In the genomic region with DNA sequence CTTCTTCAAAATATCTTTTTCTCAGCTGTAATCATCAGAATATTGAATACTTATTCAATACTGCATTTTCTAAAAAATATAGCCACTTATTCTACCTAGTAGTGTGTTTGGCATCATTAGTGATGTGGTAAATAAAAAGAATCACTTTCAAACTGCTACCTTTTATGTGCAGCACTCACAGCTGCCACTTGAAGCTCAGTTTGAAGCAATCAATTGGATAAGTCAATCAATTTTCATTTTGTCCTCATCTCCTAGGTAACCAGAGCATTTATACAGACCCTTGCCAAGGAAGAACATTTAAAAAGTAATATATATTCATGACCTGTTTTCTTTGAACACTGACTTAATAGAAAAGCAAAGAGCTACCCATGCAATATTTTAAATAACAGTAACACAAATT, we compare ENCODE assay signal across 17 cellular contexts.
"Had no signal": no experiment of that assay in that cellular context is flagged by ENCODE, and none has a peak within 500 bp of the region (broad histone marks: within the 10 kb centered on the region; RNA-seq: fewer than 3 reads in every experiment).

No MANE protein-coding gene starts in this region.

- ATAC-seq: activated CD4-positive, alpha-beta T cell treated with anti-CD3 and anti-CD28 coated beads for 36 hours; activated T-cell treated with anti-CD3 and anti-CD28 coated beads, Interleukin-2, amount 50 U/mL, for 72 hours; heart right ventricle; left cardiac atrium; natural killer cell; pancreas; right cardiac atrium; stimulated activated naive CD8-positive, alpha-beta T cell treated with anti-CD3 and anti-CD28 coated beads, Interleukin-15, Interleukin-2, amounts not matched to agents 100 U/mL and 50 U/mL, for 24 hours; upper lobe of right lung had no signal

- H3K36me3 Mint-ChIP-seq: activated naive CD4-positive, alpha-beta T cell treated with anti-CD3 and anti-CD28 coated beads, Interleukin-2, amount 10 ng/mL, durations not matched to agents 7 days and 5 days; natural killer cell had no signal

- H3K27ac Mint-ChIP-seq: activated B cell treated with CpG ODN at 0.5 μM for 24 hours; activated CD4-positive, alpha-beta T cell treated with anti-CD3 and anti-CD28 coated beads for 36 hours; activated naive CD4-positive, alpha-beta T cell treated with anti-CD3 and anti-CD28 coated beads, Interleukin-2, amount 10 ng/mL, durations not matched to agents 7 days and 5 days; activated T-cell treated with anti-CD3 and anti-CD28 coated beads, Interleukin-2, amount 50 U/mL, for 72 hours; natural killer cell had no signal

- H3K9me3 ChIP-seq: pancreas, upper lobe of right lung had no signal

- H3K36me3 ChIP-seq: heart right ventricle, pancreas, upper lobe of right lung had no signal

- H3K4me3 ChIP-seq: heart right ventricle, pancreas, upper lobe of right lung had no signal

- H3K9me3 Mint-ChIP-seq: activated T-cell treated with anti-CD3 and anti-CD28 coated beads, Interleukin-2, amount 50 U/mL, for 72 hours had no signal

- H3K4me1 Mint-ChIP-seq: activated B cell treated with CpG ODN at 0.5 μM for 24 hours; activated CD4-positive, alpha-beta T cell treated with anti-CD3 and anti-CD28 coated beads for 36 hours; activated naive CD4-positive, alpha-beta T cell treated with anti-CD3 and anti-CD28 coated beads, Interleukin-2, amount 10 ng/mL, durations not matched to agents 7 days and 5 days; natural killer cell had no signal

- H3K27me3 Mint-ChIP-seq: activated B cell treated with CpG ODN at 0.5 μM for 24 hours; activated naive CD4-positive, alpha-beta T cell treated with anti-CD3 and anti-CD28 coated beads, Interleukin-2, amount 10 ng/mL, durations not matched to agents 7 days and 5 days had no signal

- H3K4me3 Mint-ChIP-seq: activated B cell treated with CpG ODN at 0.5 μM for 24 hours; activated CD4-positive, alpha-beta T cell treated with anti-CD3 and anti-CD28 coated beads for 36 hours; activated naive CD4-positive, alpha-beta T cell treated with anti-CD3 and anti-CD28 coated beads, Interleukin-2, amount 10 ng/mL, durations not matched to agents 7 days and 5 days; activated T-cell treated with anti-CD3 and anti-CD28 coated beads, Interleukin-2, amount 50 U/mL, for 72 hours; natural killer cell had no signal

- DNase-seq: activated B cell treated with CpG ODN at 0.5 μM for 24 hours; activated CD4-positive, alpha-beta T cell treated with anti-CD3 and anti-CD28 coated beads for 36 hours; activated CD4-positive, alpha-beta T cell treated with anti-CD3 and anti-CD28 coated beads, Interleukin-2, amount 50 U/mL, for 4 hours; activated effector memory CD4-positive, alpha-beta T cell treated with Interleukin-2 at 50 U/mL for 16 hours; activated naive CD4-positive, alpha-beta T cell treated with anti-CD3 and anti-CD28 coated beads, Interleukin-2, amount 10 ng/mL, durations not matched to agents 7 days and 5 days; activated T-cell treated with anti-CD3 and anti-CD28 coated beads, Interleukin-2, amount 50 U/mL, for 72 hours; foreskin fibroblast; heart right ventricle; islet precursor cell; left cardiac atrium; midbrain; natural killer cell; pancreas; right cardiac atrium; stimulated activated CD4-positive, alpha-beta T cell treated with anti-CD3 and anti-CD28 coated beads, Interleukin-4, amount 100 ng/mL, for 24 hours; stimulated activated naive CD8-positive, alpha-beta T cell treated with anti-CD3 and anti-CD28 coated beads, Interleukin-15, Interleukin-2, amounts not matched to agents 100 U/mL and 50 U/mL, for 24 hours; upper lobe of right lung had no signal

- H3K27me3 ChIP-seq: heart right ventricle, pancreas, upper lobe of right lung had no signal

- H3K27ac ChIP-seq: heart right ventricle, pancreas, upper lobe of right lung had no signal

- H3K4me1 ChIP-seq: heart right ventricle, pancreas, upper lobe of right lung had no signal
